ENCODE assay signal across 1 cellular context in the genomic region with DNA sequence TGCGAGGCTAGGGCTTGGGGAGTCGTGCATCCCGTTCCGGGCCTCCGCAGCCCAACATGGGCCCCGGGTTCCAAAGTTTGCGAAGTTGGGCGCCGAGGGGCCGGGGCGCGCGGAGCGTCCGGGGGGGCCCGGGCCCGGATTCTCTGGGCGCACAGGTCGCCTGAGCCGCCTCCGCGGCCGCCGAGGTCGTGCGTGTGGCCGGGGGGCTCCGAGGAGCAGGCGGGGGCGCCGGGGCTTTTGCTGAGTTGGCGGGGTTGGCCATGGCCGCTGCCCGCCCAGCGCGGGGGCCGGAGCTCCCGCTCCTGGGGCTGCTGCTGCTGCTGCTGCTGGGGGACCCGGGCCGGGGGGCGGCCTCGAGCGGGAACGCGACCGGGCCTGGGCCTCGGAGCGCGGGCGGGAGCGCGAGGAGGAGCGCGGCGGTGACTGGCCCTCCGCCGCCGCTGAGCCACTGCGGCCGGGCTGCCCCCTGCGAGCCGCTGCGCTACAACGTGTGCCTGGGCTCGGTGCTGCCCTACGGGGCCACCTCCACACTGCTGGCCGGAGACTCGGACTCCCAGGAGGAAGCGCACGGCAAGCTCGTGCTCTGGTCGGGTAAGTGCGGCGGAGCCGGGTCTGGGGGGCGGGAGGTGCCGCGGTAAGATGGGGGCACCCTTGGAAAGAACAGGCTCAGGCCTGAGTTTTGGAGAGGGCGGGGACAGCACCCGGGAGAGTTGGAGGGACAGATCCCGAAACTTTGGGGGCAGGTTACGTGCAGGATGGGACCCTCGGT.
TF ChIP-seq lines count a peak whose summit lies in the region.

No MANE protein-coding gene starts in this region.

TF ChIP-seq in endothelial cell of umbilical vein, 7 proteins besides CTCF, POLR2A, EP300 and RAD21:
- TF ChIP-seq GATA2 (IDR thresholded peaks at IDR 0.05; ENCODE audit: insufficient read depth, insufficient read length, low read depth, low read length), result no peak
- TF ChIP-seq EZH2 (IDR thresholded peaks at IDR 0.05; ENCODE audit: borderline replicate concordance, low read depth, low read length, severe bottlenecking), result no peak
- TF ChIP-seq JUN (IDR thresholded peaks at IDR 0.05; ENCODE audit: borderline replicate concordance, insufficient read depth, insufficient read length, low read depth), result no peak
- no peak for TF ChIP-seq MYC (IDR thresholded peaks at IDR 0.05; ENCODE audit: low read depth, low read length)
- no peak for TF ChIP-seq MAX (IDR thresholded peaks at IDR 0.05; ENCODE audit: insufficient read depth, insufficient read length)
- TF ChIP-seq FOS (IDR thresholded peaks at IDR 0.05; ENCODE audit: borderline replicate concordance, insufficient read depth, low read length), result no peak
- no peak for TF ChIP-seq POLR2AphosphoS5 (IDR thresholded peaks at IDR 0.05; ENCODE audit: insufficient read depth, low read depth, low read length)
TF ChIP-seq in endothelial cell of umbilical vein: peak in this region for 0.
